In genomic region chr9:81877047-81877446, GRCh38 we compare ENCODE assay signal across 17 cellular contexts. TPM values are rescaled to one million over a fixed set of nuclear protein-coding genes. Genes with fewer than 3 reads are reported as not detected.
DNase-seq lines count a peak whose midpoint lies in the region; ATAC-seq and TF ChIP-seq lines count a peak whose summit lies in the region.
"Had no signal": no experiment of that assay in that cellular context is flagged by ENCODE, and none has a peak within 500 bp of the region (broad histone marks: within the 10 kb centered on the region; RNA-seq: fewer than 3 reads in every experiment).

No MANE protein-coding gene starts in this region.

- no peaks in the 10 kb centered on the region for H3K36me3 Mint-ChIP-seq in neural progenitor cell
- H3K36me3 Mint-ChIP-seq: IgD-negative memory B cell had no signal

- peaks cover 3% of the 10 kb centered on the region for H3K27me3 Mint-ChIP-seq in neural progenitor cell (ENCODE audit: insufficient read depth, low read depth)
- H3K27me3 Mint-ChIP-seq in stimulated activated naive CD8-positive, alpha-beta T cell treated with anti-CD3 and anti-CD28 coated beads, Interleukin-15, amount 100 ng/mL, for 72 hours: no peaks in the 10 kb centered on the region
- H3K27me3 Mint-ChIP-seq: CD4-positive, alpha-beta T cell; IgD-negative memory B cell had no signal

- H3K9me3 Mint-ChIP-seq in neural progenitor cell: no peaks in the 10 kb centered on the region
- no peaks in the 10 kb centered on the region for H3K9me3 Mint-ChIP-seq in stimulated activated naive CD8-positive, alpha-beta T cell treated with anti-CD3 and anti-CD28 coated beads, Interleukin-15, amount 100 ng/mL, for 72 hours
- H3K9me3 Mint-ChIP-seq: CD4-positive, alpha-beta T cell; IgD-negative memory B cell had no signal

- no peak overlapping the region for H3K4me3 Mint-ChIP-seq in neural progenitor cell
- no peak overlapping the region for H3K4me3 Mint-ChIP-seq in stimulated activated naive CD8-positive, alpha-beta T cell treated with anti-CD3 and anti-CD28 coated beads, Interleukin-15, amount 100 ng/mL, for 72 hours
- H3K4me3 Mint-ChIP-seq: CD4-positive, alpha-beta T cell; IgD-negative memory B cell had no signal

- H3K4me1 ChIP-seq in colonic mucosa: peaks cover 4% of the 10 kb centered on the region
- peaks cover 3% of the 10 kb centered on the region for H3K4me1 ChIP-seq in neural progenitor cell

- H3K4me3 ChIP-seq in colonic mucosa (no peak overlapping the region), neural progenitor cell (no peak overlapping the region)
- H3K4me3 ChIP-seq: GM23248 had no signal

- ATAC-seq in left colon (peak; percentile 74), GM19328 (IDR thresholded peaks at IDR 0.05; ENCODE audit: unreplicated experiment) (no peak), HG03354 (IDR thresholded peaks at IDR 0.05; ENCODE audit: poor library complexity, severe bottlenecking, unreplicated experiment) (no peak)
- no peak for ATAC-seq in stimulated activated naive CD8-positive, alpha-beta T cell treated with anti-CD3 and anti-CD28 coated beads, Interleukin-15, amount 100 ng/mL, for 72 hours

- intact Hi-C loops in colonic mucosa (cut with DNase I) (no loop called here), left colon (cut with DNase I, micrococcal nuclease) (no loop called here)

- H3K27ac Mint-ChIP-seq in neural progenitor cell: no peak overlapping the region
- H3K27ac Mint-ChIP-seq in stimulated activated naive CD8-positive, alpha-beta T cell treated with anti-CD3 and anti-CD28 coated beads, Interleukin-15, amount 100 ng/mL, for 72 hours: no peak overlapping the region
- H3K27ac Mint-ChIP-seq: CD4-positive, alpha-beta T cell; IgD-negative memory B cell had no signal

- no peak overlapping the region for H3K4me2 ChIP-seq in neural progenitor cell

- H3K9me3 ChIP-seq in colonic mucosa (no peaks in the 10 kb centered on the region), neural progenitor cell (ENCODE audit: low read depth) (no peaks in the 10 kb centered on the region)

- H3K79me2 ChIP-seq in neural progenitor cell (ENCODE audit: low read depth): no peaks in the 10 kb centered on the region

- peak overlapping the region; percentile 3 for H2AFZ ChIP-seq in neural progenitor cell (replicated peaks)
- H2AFZ ChIP-seq: GM23248 had no signal

- TF ChIP-seq CTCF in colonic mucosa (IDR thresholded peaks at IDR 0.05) (no peak), neural progenitor cell (IDR thresholded peaks at IDR 0.05) (no peak)

- H3F3A ChIP-seq in neural progenitor cell (ENCODE audit: low read depth): no peaks in the 10 kb centered on the region

- no peak overlapping the region for H3K9ac ChIP-seq in colonic mucosa (ENCODE audit: low read depth in 2 of 2, low read length in 2 of 2)
- no peak overlapping the region for H3K9ac ChIP-seq in neural progenitor cell
- H3K9ac ChIP-seq: GM23248 had no signal

- no peaks in the 10 kb centered on the region for H4K20me1 ChIP-seq in neural progenitor cell (ENCODE audit: low read depth)

- peak overlapping the region; percentile 43 for H3K27ac ChIP-seq in colonic mucosa
- no peak overlapping the region for H3K27ac ChIP-seq in neural progenitor cell
- H3K27ac ChIP-seq: C4-2B, GM23248 had no signal

- peak; percentile 78 for DNase-seq in colonic mucosa
- DNase-seq in left colon: peak; percentile 58 to 83
- no peak for DNase-seq in neural progenitor cell (ENCODE audit: low spot score)
- DNase-seq in stimulated activated naive CD8-positive, alpha-beta T cell treated with anti-CD3 and anti-CD28 coated beads, Interleukin-15, amount 100 ng/mL, for 72 hours: no peak
- DNase-seq: ACHN; CD4-positive, alpha-beta T cell; DMS153; DMS79; GDM1; GM23248; HCEC 1CT; KBM-7 had no signal

- H3K27me3 ChIP-seq in colonic mucosa: no peaks in the 10 kb centered on the region
- H3K27me3 ChIP-seq in neural progenitor cell: no peaks in the 10 kb centered on the region

- no peaks in the 10 kb centered on the region for H3K4me1 Mint-ChIP-seq in neural progenitor cell
- H3K4me1 Mint-ChIP-seq in stimulated activated naive CD8-positive, alpha-beta T cell treated with anti-CD3 and anti-CD28 coated beads, Interleukin-15, amount 100 ng/mL, for 72 hours: no peaks in the 10 kb centered on the region
- H3K4me1 Mint-ChIP-seq: IgD-negative memory B cell had no signal

- H3K36me3 ChIP-seq in colonic mucosa: no peaks in the 10 kb centered on the region
- H3K36me3 ChIP-seq in neural progenitor cell: no peaks in the 10 kb centered on the region

RNA-seq across cellular contexts. Expression of gene SPATA31D4, which starts 51.2 kb away (rescaled TPM):
- total RNA-seq in colonic mucosa: not detected
- not detected for total RNA-seq in left colon
- total RNA-seq in neural progenitor cell (ENCODE audit: low replicate concordance): not detected in 2 replicates
- total RNA-seq: CD4-positive, alpha-beta T cell; Daoy; GM23248 had no signal

Comparison
In these comparisons a context has a peak if more than half of its experiments do, and no peak if none do; other contexts are left out.
1. DNase-seq: peak in colonic mucosa (single experiment) and left colon (2 of 2); none in neural progenitor cell (single experiment) and stimulated activated naive CD8-positive, alpha-beta T cell treated with anti-CD3 and anti-CD28 coated beads, Interleukin-15, amount 100 ng/mL, for 72 hours (0 of 2).